Comparison of ENCODE assay signal across 15 cellular contexts in the genomic region with DNA sequence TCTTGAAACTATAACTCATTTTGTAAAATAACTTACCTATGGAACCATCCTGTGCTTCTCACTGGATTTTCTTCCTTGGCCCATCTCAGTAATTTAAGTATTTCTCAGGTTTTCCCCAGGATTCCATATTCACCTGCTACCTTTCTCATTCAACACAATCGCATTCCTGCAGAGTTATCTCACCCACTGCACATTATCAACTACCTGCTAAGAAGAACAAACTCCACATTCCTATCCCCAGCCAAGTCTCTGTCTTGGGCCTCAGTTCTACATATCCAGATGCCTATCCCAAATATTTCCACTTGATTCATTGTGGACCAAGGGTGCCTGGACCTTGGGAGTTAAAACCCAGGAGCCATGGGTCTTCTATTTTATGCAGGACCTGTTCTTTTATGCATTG.
"Had no signal": no experiment of that assay in that cellular context is flagged by ENCODE, and none has a peak within 500 bp of the region (broad histone marks: within the 10 kb centered on the region; RNA-seq: fewer than 3 reads in every experiment).

No MANE protein-coding gene starts in this region.

- H3K27me3 ChIP-seq: heart left ventricle, left lung, neutrophil, tibial artery, uterus had no signal

- H3K36me3 ChIP-seq: heart left ventricle, left lung, neutrophil, tibial artery, uterus had no signal

- H3K4me1 ChIP-seq: heart left ventricle, left lung, tibial artery, uterus had no signal

- H3K27ac ChIP-seq: heart left ventricle, left lung, neutrophil, tibial artery, uterus had no signal

- H3K4me3 ChIP-seq: heart left ventricle, left lung, tibial artery, uterus had no signal

- DNase-seq: activated CD4-positive, alpha-beta T cell treated with anti-CD3 and anti-CD28 coated beads for 1 hour; activated CD4-positive, alpha-beta T cell treated with anti-CD3 and anti-CD28 coated beads, Interleukin-2, amount 50 U/mL, for 4 hours; activated naive CD4-positive, alpha-beta T cell treated with Interleukin-2 at 50 U/mL for 16 hours; activated naive CD8-positive, alpha-beta T cell treated with anti-CD3 and anti-CD28 coated beads, Interleukin-2, amount 50 U/mL, for 24 hours; activated T-cell treated with anti-CD3 and anti-CD28 coated beads for 4 hours; aorta; heart left ventricle; left lung; natural killer cell; stimulated activated naive B cell treated with anti-CD40 and anti-IgM and Interleukin-4, amounts not matched to agents 10 μg/mL and 1 μg/mL and 100 μg/mL, for 72 hours; T-helper 9 cell; tibial artery; uterus had no signal

- ATAC-seq: activated naive CD8-positive, alpha-beta T cell treated with anti-CD3 and anti-CD28 coated beads, Interleukin-2, amount 50 U/mL, for 24 hours; activated T-helper 17 cell treated with anti-CD3 and anti-CD28 coated beads, Interleukin-2, amount 50 U/mL, for 72 hours; heart left ventricle; left lung; natural killer cell; stimulated activated naive B cell treated with anti-CD40 and anti-IgM and Interleukin-4, amounts not matched to agents 10 μg/mL and 1 μg/mL and 100 μg/mL, for 72 hours had no signal

- H3K9me3 ChIP-seq: heart left ventricle, left lung, neutrophil, tibial artery, uterus had no signal
